In the genomic region with DNA sequence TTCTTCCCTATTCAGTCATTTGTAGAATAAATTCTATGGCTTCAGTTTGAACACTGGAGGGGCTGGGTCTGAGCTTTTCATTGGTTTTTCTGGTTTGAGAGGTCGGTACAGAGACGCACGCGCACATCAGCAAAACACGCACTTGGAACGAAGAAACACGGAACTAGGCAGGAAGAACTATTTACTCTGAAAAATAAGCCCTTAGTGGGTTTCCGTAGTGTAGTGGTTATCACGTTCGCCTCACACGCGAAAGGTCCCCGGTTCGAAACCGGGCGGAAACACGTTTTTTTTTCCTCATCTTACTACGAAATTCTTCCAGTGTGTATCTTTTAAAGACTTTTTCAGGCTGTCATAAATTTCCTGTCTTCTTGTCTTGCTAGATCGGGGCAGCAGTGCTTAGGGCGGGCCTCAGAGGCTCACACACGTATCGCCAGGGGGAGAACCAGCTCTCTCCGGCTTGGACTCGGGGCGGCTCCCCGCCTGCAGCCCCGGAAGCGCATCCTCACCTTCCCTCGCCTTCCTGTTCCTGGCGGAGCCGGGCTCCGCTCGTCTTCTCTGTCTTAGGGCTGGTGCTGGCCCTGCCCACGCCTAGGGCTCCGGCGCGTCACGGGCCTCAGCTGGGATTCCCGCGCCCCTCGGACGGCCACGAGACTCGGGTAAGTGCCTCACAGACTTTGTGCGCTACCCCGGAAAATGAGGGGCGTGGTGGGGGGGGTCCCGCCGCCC, we compare ENCODE assay signal across 1 cellular context.
A peak's percentile ranks its signal among the peaks of the same experiment; 100 is the strongest.
TF ChIP-seq lines count a peak whose summit lies in the region.

A gene (plus strand): TSS at position 521 of the 726 bp plus-strand sequence. CDS start 6,841 bp downstream, outside the sequence.

TF ChIP-seq in K562, 482 proteins besides CTCF, POLR2A, EP300 and RAD21 (continued from another document and continues in another):
- no peak for TF ChIP-seq SRSF3 (IDR thresholded peaks at IDR 0.05; ENCODE audit: insufficient read depth, low read length)
- TF ChIP-seq, protein P1, sequence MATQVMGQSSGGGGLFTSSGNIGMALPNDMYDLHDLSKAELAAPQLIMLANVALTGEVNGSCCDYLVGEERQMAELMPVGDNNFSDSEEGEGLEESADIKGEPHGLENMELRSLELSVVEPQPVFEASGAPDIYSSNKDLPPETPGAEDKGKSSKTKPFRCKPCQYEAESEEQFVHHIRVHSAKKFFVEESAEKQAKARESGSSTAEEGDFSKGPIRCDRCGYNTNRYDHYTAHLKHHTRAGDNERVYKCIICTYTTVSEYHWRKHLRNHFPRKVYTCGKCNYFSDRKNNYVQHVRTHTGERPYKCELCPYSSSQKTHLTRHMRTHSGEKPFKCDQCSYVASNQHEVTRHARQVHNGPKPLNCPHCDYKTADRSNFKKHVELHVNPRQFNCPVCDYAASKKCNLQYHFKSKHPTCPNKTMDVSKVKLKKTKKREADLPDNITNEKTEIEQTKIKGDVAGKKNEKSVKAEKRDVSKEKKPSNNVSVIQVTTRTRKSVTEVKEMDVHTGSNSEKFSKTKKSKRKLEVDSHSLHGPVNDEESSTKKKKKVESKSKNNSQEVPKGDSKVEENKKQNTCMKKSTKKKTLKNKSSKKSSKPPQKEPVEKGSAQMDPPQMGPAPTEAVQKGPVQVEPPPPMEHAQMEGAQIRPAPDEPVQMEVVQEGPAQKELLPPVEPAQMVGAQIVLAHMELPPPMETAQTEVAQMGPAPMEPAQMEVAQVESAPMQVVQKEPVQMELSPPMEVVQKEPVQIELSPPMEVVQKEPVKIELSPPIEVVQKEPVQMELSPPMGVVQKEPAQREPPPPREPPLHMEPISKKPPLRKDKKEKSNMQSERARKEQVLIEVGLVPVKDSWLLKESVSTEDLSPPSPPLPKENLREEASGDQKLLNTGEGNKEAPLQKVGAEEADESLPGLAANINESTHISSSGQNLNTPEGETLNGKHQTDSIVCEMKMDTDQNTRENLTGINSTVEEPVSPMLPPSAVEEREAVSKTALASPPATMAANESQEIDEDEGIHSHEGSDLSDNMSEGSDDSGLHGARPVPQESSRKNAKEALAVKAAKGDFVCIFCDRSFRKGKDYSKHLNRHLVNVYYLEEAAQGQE (CRISPR knock-in tag; IDR thresholded peaks at IDR 0.05; ENCODE audit: low read depth) = no peak; the same call in none of the 2 replicates
- TF ChIP-seq FOS (IDR thresholded peaks at IDR 0.05; ENCODE audit: extremely low read depth, insufficient read length) = no peak
- TF ChIP-seq ZNF124 (CRISPR knock-in tag; IDR thresholded peaks at IDR 0.05) = no peak
- TF ChIP-seq, protein P2, sequence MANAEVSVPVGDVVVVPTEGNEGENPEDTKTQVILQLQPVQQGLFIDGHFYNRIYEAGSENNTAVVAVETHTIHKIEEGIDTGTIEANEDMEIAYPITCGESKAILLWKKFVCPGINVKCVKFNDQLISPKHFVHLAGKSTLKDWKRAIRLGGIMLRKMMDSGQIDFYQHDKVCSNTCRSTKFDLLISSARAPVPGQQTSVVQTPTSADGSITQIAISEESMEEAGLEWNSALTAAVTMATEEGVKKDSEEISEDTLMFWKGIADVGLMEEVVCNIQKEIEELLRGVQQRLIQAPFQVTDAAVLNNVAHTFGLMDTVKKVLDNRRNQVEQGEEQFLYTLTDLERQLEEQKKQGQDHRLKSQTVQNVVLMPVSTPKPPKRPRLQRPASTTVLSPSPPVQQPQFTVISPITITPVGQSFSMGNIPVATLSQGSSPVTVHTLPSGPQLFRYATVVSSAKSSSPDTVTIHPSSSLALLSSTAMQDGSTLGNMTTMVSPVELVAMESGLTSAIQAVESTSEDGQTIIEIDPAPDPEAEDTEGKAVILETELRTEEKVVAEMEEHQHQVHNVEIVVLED (CRISPR knock-in tag; IDR thresholded peaks at IDR 0.05) = peak; percentile 25; the same call in 1 of the 2 replicates
- TF ChIP-seq, protein P3, sequence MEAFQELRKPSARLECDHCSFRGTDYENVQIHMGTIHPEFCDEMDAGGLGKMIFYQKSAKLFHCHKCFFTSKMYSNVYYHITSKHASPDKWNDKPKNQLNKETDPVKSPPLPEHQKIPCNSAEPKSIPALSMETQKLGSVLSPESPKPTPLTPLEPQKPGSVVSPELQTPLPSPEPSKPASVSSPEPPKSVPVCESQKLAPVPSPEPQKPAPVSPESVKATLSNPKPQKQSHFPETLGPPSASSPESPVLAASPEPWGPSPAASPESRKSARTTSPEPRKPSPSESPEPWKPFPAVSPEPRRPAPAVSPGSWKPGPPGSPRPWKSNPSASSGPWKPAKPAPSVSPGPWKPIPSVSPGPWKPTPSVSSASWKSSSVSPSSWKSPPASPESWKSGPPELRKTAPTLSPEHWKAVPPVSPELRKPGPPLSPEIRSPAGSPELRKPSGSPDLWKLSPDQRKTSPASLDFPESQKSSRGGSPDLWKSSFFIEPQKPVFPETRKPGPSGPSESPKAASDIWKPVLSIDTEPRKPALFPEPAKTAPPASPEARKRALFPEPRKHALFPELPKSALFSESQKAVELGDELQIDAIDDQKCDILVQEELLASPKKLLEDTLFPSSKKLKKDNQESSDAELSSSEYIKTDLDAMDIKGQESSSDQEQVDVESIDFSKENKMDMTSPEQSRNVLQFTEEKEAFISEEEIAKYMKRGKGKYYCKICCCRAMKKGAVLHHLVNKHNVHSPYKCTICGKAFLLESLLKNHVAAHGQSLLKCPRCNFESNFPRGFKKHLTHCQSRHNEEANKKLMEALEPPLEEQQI (IDR thresholded peaks at IDR 0.05) = peak; percentile 33
- TF ChIP-seq XRCC5 (IDR thresholded peaks at IDR 0.05; ENCODE audit: low read depth, low read length) = peak; percentile 79
- 0 out of 2 replicates have a peak, but pooled peaks have one; percentile 38 for TF ChIP-seq ZBTB1 (CRISPR knock-in tag; IDR thresholded peaks at IDR 0.05; ENCODE audit: borderline replicate concordance, low read depth)
- TF ChIP-seq, protein P4, sequence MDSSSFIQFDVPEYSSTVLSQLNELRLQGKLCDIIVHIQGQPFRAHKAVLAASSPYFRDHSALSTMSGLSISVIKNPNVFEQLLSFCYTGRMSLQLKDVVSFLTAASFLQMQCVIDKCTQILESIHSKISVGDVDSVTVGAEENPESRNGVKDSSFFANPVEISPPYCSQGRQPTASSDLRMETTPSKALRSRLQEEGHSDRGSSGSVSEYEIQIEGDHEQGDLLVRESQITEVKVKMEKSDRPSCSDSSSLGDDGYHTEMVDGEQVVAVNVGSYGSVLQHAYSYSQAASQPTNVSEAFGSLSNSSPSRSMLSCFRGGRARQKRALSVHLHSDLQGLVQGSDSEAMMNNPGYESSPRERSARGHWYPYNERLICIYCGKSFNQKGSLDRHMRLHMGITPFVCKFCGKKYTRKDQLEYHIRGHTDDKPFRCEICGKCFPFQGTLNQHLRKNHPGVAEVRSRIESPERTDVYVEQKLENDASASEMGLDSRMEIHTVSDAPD (CRISPR knock-in tag; IDR thresholded peaks at IDR 0.05) = no peak
- TF ChIP-seq, protein P5, sequence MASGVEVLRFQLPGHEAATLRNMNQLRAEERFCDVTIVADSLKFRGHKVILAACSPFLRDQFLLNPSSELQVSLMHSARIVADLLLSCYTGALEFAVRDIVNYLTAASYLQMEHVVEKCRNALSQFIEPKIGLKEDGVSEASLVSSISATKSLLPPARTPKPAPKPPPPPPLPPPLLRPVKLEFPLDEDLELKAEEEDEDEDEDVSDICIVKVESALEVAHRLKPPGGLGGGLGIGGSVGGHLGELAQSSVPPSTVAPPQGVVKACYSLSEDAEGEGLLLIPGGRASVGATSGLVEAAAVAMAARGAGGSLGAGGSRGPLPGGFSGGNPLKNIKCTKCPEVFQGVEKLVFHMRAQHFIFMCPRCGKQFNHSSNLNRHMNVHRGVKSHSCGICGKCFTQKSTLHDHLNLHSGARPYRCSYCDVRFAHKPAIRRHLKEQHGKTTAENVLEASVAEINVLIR (CRISPR knock-in tag; IDR thresholded peaks at IDR 0.05) = no peak
- TF ChIP-seq, protein P6, sequence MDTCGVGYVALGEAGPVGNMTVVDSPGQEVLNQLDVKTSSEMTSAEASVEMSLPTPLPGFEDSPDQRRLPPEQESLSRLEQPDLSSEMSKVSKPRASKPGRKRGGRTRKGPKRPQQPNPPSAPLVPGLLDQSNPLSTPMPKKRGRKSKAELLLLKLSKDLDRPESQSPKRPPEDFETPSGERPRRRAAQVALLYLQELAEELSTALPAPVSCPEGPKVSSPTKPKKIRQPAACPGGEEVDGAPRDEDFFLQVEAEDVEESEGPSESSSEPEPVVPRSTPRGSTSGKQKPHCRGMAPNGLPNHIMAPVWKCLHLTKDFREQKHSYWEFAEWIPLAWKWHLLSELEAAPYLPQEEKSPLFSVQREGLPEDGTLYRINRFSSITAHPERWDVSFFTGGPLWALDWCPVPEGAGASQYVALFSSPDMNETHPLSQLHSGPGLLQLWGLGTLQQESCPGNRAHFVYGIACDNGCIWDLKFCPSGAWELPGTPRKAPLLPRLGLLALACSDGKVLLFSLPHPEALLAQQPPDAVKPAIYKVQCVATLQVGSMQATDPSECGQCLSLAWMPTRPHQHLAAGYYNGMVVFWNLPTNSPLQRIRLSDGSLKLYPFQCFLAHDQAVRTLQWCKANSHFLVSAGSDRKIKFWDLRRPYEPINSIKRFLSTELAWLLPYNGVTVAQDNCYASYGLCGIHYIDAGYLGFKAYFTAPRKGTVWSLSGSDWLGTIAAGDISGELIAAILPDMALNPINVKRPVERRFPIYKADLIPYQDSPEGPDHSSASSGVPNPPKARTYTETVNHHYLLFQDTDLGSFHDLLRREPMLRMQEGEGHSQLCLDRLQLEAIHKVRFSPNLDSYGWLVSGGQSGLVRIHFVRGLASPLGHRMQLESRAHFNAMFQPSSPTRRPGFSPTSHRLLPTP (IDR thresholded peaks at IDR 0.05; ENCODE audit: borderline replicate concordance, extremely low read depth, insufficient read length) = peak; percentile 89
- TF ChIP-seq, protein P7, sequence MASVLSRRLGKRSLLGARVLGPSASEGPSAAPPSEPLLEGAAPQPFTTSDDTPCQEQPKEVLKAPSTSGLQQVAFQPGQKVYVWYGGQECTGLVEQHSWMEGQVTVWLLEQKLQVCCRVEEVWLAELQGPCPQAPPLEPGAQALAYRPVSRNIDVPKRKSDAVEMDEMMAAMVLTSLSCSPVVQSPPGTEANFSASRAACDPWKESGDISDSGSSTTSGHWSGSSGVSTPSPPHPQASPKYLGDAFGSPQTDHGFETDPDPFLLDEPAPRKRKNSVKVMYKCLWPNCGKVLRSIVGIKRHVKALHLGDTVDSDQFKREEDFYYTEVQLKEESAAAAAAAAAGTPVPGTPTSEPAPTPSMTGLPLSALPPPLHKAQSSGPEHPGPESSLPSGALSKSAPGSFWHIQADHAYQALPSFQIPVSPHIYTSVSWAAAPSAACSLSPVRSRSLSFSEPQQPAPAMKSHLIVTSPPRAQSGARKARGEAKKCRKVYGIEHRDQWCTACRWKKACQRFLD (CRISPR knock-in tag; IDR thresholded peaks at IDR 0.05) = peak; percentile 55
- TF ChIP-seq, protein P8, sequence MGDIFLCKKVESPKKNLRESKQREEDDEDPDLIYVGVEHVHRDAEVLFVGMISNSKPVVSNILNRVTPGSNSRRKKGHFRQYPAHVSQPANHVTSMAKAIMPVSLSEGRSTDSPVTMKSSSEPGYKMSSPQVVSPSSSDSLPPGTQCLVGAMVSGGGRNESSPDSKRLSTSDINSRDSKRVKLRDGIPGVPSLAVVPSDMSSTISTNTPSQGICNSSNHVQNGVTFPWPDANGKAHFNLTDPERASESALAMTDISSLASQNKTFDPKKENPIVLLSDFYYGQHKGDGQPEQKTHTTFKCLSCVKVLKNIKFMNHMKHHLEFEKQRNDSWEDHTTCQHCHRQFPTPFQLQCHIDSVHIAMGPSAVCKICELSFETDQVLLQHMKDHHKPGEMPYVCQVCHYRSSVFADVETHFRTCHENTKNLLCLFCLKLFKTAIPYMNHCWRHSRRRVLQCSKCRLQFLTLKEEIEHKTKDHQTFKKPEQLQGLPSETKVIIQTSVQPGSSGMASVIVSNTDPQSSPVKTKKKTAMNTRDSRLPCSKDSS (IDR thresholded peaks at IDR 0.05; ENCODE audit: low read depth, partially characterized antibody) = no peak
- TF ChIP-seq, protein P9, sequence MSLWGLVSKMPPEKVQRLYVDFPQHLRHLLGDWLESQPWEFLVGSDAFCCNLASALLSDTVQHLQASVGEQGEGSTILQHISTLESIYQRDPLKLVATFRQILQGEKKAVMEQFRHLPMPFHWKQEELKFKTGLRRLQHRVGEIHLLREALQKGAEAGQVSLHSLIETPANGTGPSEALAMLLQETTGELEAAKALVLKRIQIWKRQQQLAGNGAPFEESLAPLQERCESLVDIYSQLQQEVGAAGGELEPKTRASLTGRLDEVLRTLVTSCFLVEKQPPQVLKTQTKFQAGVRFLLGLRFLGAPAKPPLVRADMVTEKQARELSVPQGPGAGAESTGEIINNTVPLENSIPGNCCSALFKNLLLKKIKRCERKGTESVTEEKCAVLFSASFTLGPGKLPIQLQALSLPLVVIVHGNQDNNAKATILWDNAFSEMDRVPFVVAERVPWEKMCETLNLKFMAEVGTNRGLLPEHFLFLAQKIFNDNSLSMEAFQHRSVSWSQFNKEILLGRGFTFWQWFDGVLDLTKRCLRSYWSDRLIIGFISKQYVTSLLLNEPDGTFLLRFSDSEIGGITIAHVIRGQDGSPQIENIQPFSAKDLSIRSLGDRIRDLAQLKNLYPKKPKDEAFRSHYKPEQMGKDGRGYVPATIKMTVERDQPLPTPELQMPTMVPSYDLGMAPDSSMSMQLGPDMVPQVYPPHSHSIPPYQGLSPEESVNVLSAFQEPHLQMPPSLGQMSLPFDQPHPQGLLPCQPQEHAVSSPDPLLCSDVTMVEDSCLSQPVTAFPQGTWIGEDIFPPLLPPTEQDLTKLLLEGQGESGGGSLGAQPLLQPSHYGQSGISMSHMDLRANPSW (CRISPR knock-in tag; IDR thresholded peaks at IDR 0.05) = peak; percentile 43; the same call in 1 of the 2 replicates
- no peak for TF ChIP-seq KHSRP (IDR thresholded peaks at IDR 0.05)
- no peak for TF ChIP-seq WHSC1 (IDR thresholded peaks at IDR 0.05; ENCODE audit: low read length)
- TF ChIP-seq, protein P10, sequence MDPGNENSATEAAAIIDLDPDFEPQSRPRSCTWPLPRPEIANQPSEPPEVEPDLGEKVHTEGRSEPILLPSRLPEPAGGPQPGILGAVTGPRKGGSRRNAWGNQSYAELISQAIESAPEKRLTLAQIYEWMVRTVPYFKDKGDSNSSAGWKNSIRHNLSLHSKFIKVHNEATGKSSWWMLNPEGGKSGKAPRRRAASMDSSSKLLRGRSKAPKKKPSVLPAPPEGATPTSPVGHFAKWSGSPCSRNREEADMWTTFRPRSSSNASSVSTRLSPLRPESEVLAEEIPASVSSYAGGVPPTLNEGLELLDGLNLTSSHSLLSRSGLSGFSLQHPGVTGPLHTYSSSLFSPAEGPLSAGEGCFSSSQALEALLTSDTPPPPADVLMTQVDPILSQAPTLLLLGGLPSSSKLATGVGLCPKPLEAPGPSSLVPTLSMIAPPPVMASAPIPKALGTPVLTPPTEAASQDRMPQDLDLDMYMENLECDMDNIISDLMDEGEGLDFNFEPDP (CRISPR knock-in tag; IDR thresholded peaks at IDR 0.05) = no peak
- no peak for TF ChIP-seq HIVEP1 (CRISPR knock-in tag; IDR thresholded peaks at IDR 0.05)
- no peak for TF ChIP-seq RBM14 (IDR thresholded peaks at IDR 0.05; ENCODE audit: borderline replicate concordance, insufficient read depth, low read depth, low read length)
- TF ChIP-seq PML (IDR thresholded peaks at IDR 0.05; ENCODE audit: low read length) = peak; percentile 63; the same call in 1 of the 2 replicates
- peak; percentile 74 for TF ChIP-seq MEIS2 (IDR thresholded peaks at IDR 0.05; ENCODE audit: partially characterized antibody)
- peak; percentile 22; the same call in 1 of the 2 replicates for TF ChIP-seq ZNF589 (CRISPR knock-in tag; IDR thresholded peaks at IDR 0.05; ENCODE audit: low read depth)
- TF ChIP-seq SLC30A9 (CRISPR knock-in tag; IDR thresholded peaks at IDR 0.05) = no peak
- TF ChIP-seq MCM7 (IDR thresholded peaks at IDR 0.05) = peak in 1 of 2 experiments; percentile 63; a peak in 1 of 4 replicates
- TF ChIP-seq BCL6 (CRISPR knock-in tag; IDR thresholded peaks at IDR 0.05) = no peak
- TF ChIP-seq ASH1L (IDR thresholded peaks at IDR 0.05; ENCODE audit: borderline replicate concordance, low read depth, partially characterized antibody) = no peak
